In the genomic region with DNA sequence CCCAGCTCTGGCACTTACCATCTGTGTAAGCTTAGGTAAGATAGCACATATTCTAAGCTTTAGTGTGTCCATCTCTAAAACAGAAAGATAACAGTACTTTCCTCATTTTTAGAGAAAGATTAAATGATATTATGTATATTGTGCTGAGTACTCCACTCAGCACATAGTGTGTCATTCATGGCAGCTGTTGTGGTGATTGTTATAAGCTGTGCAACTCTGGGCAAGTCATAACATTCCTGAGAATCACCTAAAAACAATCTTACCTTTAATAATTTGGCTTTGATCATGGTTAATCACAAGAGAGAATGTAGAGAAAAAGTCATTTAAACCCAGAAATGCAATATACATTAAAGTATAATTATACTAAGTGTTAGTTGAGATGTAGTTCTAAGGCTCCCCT, we compare ENCODE assay signal across 23 cellular contexts.
"Had no signal": no experiment of that assay in that cellular context is flagged by ENCODE, and none has a peak within 500 bp of the region (broad histone marks: within the 10 kb centered on the region; RNA-seq: fewer than 3 reads in every experiment).

No MANE protein-coding gene starts in this region.

- H3K9me3 ChIP-seq: left lung, lower lobe of right lung, ovary, prostate gland, suprapubic skin, thoracic aorta, tibial artery, upper lobe of right lung had no signal

- H3K4me1 ChIP-seq: left lung, lower lobe of right lung, prostate gland, suprapubic skin, tibial artery, upper lobe of right lung had no signal

- H3K27me3 ChIP-seq: left lung, ovary, suprapubic skin, tibial artery, upper lobe of right lung had no signal

- ATAC-seq: left colon; left lung; lower lobe of right lung; naive thymus-derived CD4-positive, alpha-beta T cell; natural killer cell treated with Interleukin-12 subunit alpha and Interleukin-12 subunit beta and Interleukin-15 and Interleukin-18, amount 100 ng/mL, for 72 hours; right cardiac atrium; sciatic nerve; stimulated activated effector memory CD8-positive, alpha-beta T cell treated with anti-CD3 and anti-CD28 coated beads, Interleukin-12 subunit alpha, Interleukin-12 subunit beta, amount 100 ng/mL, for 72 hours; upper lobe of right lung had no signal

- FAIRE-seq: keratinocyte, urothelium cell line had no signal

- H3K4me3 ChIP-seq: left lung, lower lobe of right lung, ovary, prostate gland, skin epidermis, suprapubic skin, thoracic aorta, tibial artery, upper lobe of right lung had no signal

- H3K36me3 ChIP-seq: left lung, lower lobe of right lung, ovary, prostate gland, suprapubic skin, thoracic aorta, tibial artery, upper lobe of right lung had no signal

- H3K27ac ChIP-seq: left lung, lower lobe of right lung, ovary, prostate gland, skin epidermis, suprapubic skin, thoracic aorta, tibial artery, upper lobe of right lung had no signal

- DNase-seq: hippocampal formation; left colon; left lung; lower lobe of right lung; mesendoderm; naive thymus-derived CD4-positive, alpha-beta T cell; ovary; posterior cingulate gyrus; retina; right cardiac atrium; stimulated activated CD4-positive, alpha-beta T cell treated with anti-CD3 and anti-CD28 coated beads, Interleukin-4, amount 100 ng/mL, for 24 hours; stimulated activated naive CD4-positive, alpha-beta T cell; tibial artery; upper lobe of right lung had no signal
